Comparison of ENCODE assay signal across 8 cellular contexts in the genomic region with DNA sequence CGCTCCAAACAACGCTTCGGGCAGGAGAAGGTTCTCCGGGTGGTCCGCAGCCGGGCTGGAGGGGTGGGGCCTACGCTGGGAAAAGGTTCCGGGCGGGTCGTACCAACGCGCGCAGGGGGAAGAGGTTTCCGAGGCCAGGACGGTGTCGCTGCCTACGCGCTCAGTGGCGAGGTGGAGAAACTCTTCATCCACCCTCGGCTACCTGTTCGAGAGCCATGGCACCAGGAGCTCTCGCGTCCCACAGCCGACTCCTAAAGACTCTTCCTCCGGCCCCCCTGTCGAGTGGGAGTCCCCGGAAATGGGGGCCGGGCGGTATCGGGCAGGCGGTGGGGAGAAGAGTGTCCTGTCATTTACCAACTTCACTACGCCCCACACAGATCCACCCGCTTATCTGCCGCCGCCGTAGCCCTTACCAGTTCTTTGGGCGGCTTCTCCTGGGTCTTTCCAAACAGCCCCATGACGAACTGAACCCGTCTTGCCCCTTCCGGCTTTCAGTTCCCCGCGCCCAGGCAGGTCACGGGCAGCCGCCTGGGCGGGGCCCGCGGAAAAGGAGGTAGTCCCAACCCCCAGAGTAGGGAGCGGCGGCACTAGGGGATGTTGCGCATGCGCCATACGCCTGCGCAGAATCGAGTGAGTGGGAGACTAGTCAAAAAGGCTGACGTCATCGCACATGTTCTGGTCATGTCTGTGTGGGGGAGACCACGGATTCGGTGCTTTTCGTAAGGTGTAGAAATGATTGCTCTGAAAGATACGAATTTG. TPM values are rescaled to one million over a fixed set of nuclear protein-coding genes. Genes with fewer than 3 reads are reported as not detected.
A peak's percentile ranks its signal among the peaks of the same experiment; 100 is the strongest.
DNase-seq lines count a peak whose midpoint lies in the region; ATAC-seq and TF ChIP-seq lines count a peak whose summit lies in the region.

A gene (minus strand): TSS at position 553 of the 759 bp plus-strand sequence. CDS start 95 bp downstream, at position 458.

- no peak for TF ChIP-seq CTCF in PC-3 (conservative IDR thresholded peaks at IDR 0.05; ENCODE audit: low read depth, low read length)

- no peaks in the 10 kb centered on the region for H3F3A ChIP-seq in PC-3 (ENCODE audit: low read length, unreplicated experiment)

- H3K9me2 ChIP-seq in PC-3 (replicated peaks; ENCODE audit: low read length) = no peaks in the 10 kb centered on the region

- TF ChIP-seq RAD21 in Ishikawa (IDR thresholded peaks at IDR 0.05; ENCODE audit: low read depth) = no peak

- peak within 1 kb of the TSS; percentile 97 for H3K9ac ChIP-seq in PC-3 (ENCODE audit: low read length)

- TSS peak; percentile 68 for BruUV-seq in PC-3 (replicated peaks; lab: Mats Ljungman, UMichigan)

- DNase-seq in DMS114 treated with DMSO at 0.1 percent for 48 hours (lab: John Stamatoyannopoulos, UW; ENCODE audit: unreplicated experiment) (peak; percentile 97), PC-3 (peak; percentile 98), activated T-cell treated with anti-CD3 and anti-CD28 coated beads for 48 hours (ENCODE audit: low read depth) (peak; percentile 95), epithelial cell of prostate (ENCODE audit: low read depth, low spot score) (peak; percentile 72), mucosa of gallbladder (ENCODE audit: low spot score) (peak; percentile 97)
- peak; percentile 88 to 96 for DNase-seq in stimulated activated CD8-positive, alpha-beta memory T cell treated with anti-CD3 and anti-CD28 coated beads, Interleukin-4, amount 100 ng/mL, for 4 hours (ENCODE audit: low read depth in 2 of 2, low spot score in 1 of 2)

- ATAC-seq in GM21576 (IDR thresholded peaks at IDR 0.05; ENCODE audit: unreplicated experiment) = peak; percentile 85
- peak; percentile 84 for ATAC-seq in PC-3

- peaks cover 24% of the 10 kb centered on the region for H3K4me1 ChIP-seq in PC-3 (ENCODE audit: insufficient read depth, low read length)

- no peaks in the 10 kb centered on the region for H3K9me3 ChIP-seq in PC-3 (ENCODE audit: low read length)

- POLR2A ChIA-PET in PC-3 (lab: Charles Lee; ENCODE audit: unreplicated experiment) = no interaction called here

- H3K4me2 ChIP-seq in PC-3 (ENCODE audit: low read length) = peak within 1 kb of the TSS; percentile 94

- peak within 1 kb of the TSS; percentile 91 for H2AFZ ChIP-seq in PC-3 (ENCODE audit: low read length)

- H4K20me1 ChIP-seq in PC-3 (ENCODE audit: low read length) = no peaks in the 10 kb centered on the region

- H3K27ac ChIP-seq in PC-3 (ENCODE audit: low read length) (peak within 1 kb of the TSS; percentile 93), epithelial cell of prostate (peak within 1 kb of the TSS; percentile 95)

- H3K79me2 ChIP-seq in PC-3 (ENCODE audit: low read length) = peaks cover 46% of the 10 kb centered on the region

- CTCF ChIA-PET in PC-3 (lab: Charles Lee) = no interaction called here

- intact Hi-C loops in PC-3 (cut with micrococcal nuclease) = loop anchor here (2.0 to 5.0 kb wide), 3 partner anchors 46 to 122 kb away; a partner anchor contains a TSS

- peak within 1 kb of the TSS; percentile 89 for H3K4me3 ChIP-seq in PC-3 (ENCODE audit: low read length)

- no peaks in the 10 kb centered on the region for H3K36me3 ChIP-seq in PC-3 (ENCODE audit: low read depth, low read length)

- no peaks in the 10 kb centered on the region for H3K27me3 ChIP-seq in PC-3 (ENCODE audit: low read length)

- TF ChIP-seq EP300 in Ishikawa (IDR thresholded peaks at IDR 0.05; ENCODE audit: borderline replicate concordance) = peak; percentile 55; the same call in 1 of the 2 replicates

TF ChIP-seq in Ishikawa, 13 proteins besides CTCF, POLR2A, EP300 and RAD21:
- TF ChIP-seq ZBTB7A (IDR thresholded peaks at IDR 0.05; ENCODE audit: low read depth) (peak; percentile 61; the same call in 1 of the 2 replicates), EGR1 (IDR thresholded peaks at IDR 0.05) (no peak), CREB1 (IDR thresholded peaks at IDR 0.05; ENCODE audit: low read depth) (peak; percentile 47), TEAD4 (IDR thresholded peaks at IDR 0.05) (no peak), TCF12 (IDR thresholded peaks at IDR 0.05; ENCODE audit: low read depth) (peak; percentile 55; the same call in 1 of the 2 replicates), TAF1 (IDR thresholded peaks at IDR 0.05; ENCODE audit: low read depth) (peak; percentile 25; the same call in 1 of the 2 replicates), FOXM1 (IDR thresholded peaks at IDR 0.05; ENCODE audit: borderline replicate concordance, low read depth) (no peak), YY1 (IDR thresholded peaks at IDR 0.05; ENCODE audit: low read depth) (peak; percentile 32; the same call in 1 of the 2 replicates)
- TF ChIP-seq, protein P1, sequence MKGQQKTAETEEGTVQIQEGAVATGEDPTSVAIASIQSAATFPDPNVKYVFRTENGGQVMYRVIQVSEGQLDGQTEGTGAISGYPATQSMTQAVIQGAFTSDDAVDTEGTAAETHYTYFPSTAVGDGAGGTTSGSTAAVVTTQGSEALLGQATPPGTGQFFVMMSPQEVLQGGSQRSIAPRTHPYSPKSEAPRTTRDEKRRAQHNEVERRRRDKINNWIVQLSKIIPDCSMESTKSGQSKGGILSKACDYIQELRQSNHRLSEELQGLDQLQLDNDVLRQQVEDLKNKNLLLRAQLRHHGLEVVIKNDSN (IDR thresholded peaks at IDR 0.05) = peak; percentile 52; the same call in 1 of the 2 replicates
- TF ChIP-seq, protein P2, sequence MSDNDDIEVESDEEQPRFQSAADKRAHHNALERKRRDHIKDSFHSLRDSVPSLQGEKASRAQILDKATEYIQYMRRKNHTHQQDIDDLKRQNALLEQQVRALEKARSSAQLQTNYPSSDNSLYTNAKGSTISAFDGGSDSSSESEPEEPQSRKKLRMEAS (IDR thresholded peaks at IDR 0.05) = peak; percentile 98
- TF ChIP-seq, protein P3, sequence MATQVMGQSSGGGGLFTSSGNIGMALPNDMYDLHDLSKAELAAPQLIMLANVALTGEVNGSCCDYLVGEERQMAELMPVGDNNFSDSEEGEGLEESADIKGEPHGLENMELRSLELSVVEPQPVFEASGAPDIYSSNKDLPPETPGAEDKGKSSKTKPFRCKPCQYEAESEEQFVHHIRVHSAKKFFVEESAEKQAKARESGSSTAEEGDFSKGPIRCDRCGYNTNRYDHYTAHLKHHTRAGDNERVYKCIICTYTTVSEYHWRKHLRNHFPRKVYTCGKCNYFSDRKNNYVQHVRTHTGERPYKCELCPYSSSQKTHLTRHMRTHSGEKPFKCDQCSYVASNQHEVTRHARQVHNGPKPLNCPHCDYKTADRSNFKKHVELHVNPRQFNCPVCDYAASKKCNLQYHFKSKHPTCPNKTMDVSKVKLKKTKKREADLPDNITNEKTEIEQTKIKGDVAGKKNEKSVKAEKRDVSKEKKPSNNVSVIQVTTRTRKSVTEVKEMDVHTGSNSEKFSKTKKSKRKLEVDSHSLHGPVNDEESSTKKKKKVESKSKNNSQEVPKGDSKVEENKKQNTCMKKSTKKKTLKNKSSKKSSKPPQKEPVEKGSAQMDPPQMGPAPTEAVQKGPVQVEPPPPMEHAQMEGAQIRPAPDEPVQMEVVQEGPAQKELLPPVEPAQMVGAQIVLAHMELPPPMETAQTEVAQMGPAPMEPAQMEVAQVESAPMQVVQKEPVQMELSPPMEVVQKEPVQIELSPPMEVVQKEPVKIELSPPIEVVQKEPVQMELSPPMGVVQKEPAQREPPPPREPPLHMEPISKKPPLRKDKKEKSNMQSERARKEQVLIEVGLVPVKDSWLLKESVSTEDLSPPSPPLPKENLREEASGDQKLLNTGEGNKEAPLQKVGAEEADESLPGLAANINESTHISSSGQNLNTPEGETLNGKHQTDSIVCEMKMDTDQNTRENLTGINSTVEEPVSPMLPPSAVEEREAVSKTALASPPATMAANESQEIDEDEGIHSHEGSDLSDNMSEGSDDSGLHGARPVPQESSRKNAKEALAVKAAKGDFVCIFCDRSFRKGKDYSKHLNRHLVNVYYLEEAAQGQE (IDR thresholded peaks at IDR 0.05; ENCODE audit: low read depth) = no peak

RNA-seq across cellular contexts. Expression of the gene that starts here (rescaled TPM):
- 54.4 and 96.1 TPM in 2 replicates for total RNA-seq in PC-3 (2014; rRNA removed)
- total RNA-seq in mucosa of gallbladder = 142 TPM

Comparison
In these comparisons a context has a peak if more than half of its experiments do, and no peak if none do; other contexts are left out.
1. Peak in every context shown above with its lines: DNase-seq, ATAC-seq, H3K4me3 ChIP-seq and H3K27ac ChIP-seq.